ENCODE assay signal across 8 cellular contexts in the genomic region with DNA sequence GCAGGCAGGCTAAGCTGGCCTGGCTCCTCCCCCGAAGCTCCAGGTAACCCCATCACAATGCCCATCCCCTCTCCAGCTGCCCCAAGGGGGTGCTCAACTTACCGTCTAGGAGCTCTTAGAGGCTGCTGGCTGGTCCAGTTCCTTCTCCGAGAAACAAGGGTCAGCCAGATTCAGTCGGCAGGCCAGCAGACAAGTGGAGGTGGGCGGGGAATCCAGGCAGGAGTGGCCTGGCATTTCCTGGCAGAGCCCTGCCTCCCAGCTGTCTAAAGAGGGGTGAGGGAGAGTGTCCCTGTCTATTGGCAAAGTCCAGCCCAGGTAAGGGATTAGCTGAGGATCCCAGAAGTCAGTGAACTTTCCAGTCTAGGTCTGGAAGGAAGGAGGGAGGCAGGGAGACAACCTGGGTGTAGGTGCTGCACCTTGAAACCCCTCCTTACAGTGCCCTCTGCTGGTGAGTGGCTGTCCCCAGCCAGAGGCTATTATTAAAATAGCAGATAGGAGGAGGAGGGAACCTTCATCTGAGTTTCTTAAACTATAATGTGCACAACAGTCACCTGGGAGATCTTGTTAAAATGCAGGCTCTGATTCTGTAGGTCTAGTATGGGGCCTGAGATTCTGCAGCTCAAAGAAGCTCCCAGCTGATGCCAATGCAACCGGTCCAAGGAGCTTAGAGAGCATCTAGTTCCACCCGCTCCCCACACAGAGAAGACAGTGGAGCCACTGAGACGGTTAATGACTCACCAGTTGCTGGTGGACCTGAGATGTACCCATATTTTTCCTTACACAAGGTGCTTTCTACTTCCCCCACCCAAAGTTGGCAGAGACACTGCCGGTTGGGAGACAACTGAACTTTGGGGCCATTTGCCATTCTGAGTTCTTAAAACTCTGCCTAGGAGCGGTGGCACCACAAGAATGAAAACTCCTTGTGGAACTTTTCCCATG. TPM values are rescaled to one million over a fixed set of nuclear protein-coding genes. Genes with fewer than 3 reads are reported as not detected.
DNase-seq lines count a peak whose midpoint lies in the region; ATAC-seq and TF ChIP-seq lines count a peak whose summit lies in the region.

A gene with protein sequence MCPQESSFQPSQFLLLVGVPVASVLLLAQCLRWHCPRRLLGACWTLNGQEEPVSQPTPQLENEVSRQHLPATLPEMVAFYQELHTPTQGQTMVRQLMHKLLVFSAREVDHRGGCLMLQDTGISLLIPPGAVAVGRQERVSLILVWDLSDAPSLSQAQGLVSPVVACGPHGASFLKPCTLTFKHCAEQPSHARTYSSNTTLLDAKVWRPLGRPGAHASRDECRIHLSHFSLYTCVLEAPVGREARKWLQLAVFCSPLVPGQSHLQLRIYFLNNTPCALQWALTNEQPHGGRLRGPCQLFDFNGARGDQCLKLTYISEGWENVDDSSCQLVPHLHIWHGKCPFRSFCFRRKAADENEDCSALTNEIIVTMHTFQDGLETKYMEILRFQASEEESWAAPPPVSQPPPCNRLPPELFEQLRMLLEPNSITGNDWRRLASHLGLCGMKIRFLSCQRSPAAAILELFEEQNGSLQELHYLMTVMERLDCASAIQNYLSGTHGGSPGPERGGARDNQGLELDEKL (minus strand): TSS at position 162 of the 939 bp plus-strand sequence. CDS start 4,147 bp downstream, outside the sequence.

- DNase-seq in CD8-positive, alpha-beta T cell, result peak; percentile 16 to 61 (median 55)
- peak; percentile 39 for DNase-seq in RWPE1 (ENCODE audit: low spot score)
- peak; percentile 57 for DNase-seq in activated naive CD8-positive, alpha-beta T cell treated with anti-CD3 and anti-CD28 coated beads for 36 hours
- no peak for DNase-seq in right atrium auricular region (ENCODE audit: low spot score)
- DNase-seq in stimulated activated CD4-positive, alpha-beta T cell treated with anti-CD3 and anti-CD28 coated beads, Interleukin-1b, Interleukin-23, amount 100 ng/mL, for 4 hours (ENCODE audit: low read depth in 2 of 2), result peak; percentile 28 to 42
- DNase-seq in tibial artery, result no peak

- TF ChIP-seq CTCF in CD8-positive, alpha-beta T cell (IDR thresholded peaks at IDR 0.05), result peak; percentile 55
- TF ChIP-seq CTCF in HEK293 (tag by site-specific recombination; IDR thresholded peaks at IDR 0.05) (no peak), RWPE1 (conservative IDR thresholded peaks at IDR 0.05; ENCODE audit: low read depth) (no peak), right atrium auricular region (IDR thresholded peaks at IDR 0.05) (peak; percentile 41 to 70), tibial artery (IDR thresholded peaks at IDR 0.05) (peak in 1 of 2 experiments; percentile 28)

- H3K27me3 ChIP-seq in CD8-positive, alpha-beta T cell (ENCODE audit: insufficient read depth, low read length), result no peaks in the 10 kb centered on the region
- H3K27me3 ChIP-seq in right atrium auricular region (no peaks in the 10 kb centered on the region), tibial artery (no peaks in the 10 kb centered on the region)

- no peaks in the 10 kb centered on the region for H3K4me1 Mint-ChIP-seq in CD8-positive, alpha-beta T cell (ENCODE audit: low read depth)
- H3K4me1 Mint-ChIP-seq in activated naive CD8-positive, alpha-beta T cell treated with anti-CD3 and anti-CD28 coated beads for 36 hours, result peaks cover 5% of the 10 kb centered on the region

- no peaks in the 10 kb centered on the region for H3K9me3 Mint-ChIP-seq in CD8-positive, alpha-beta T cell
- H3K9me3 Mint-ChIP-seq in activated naive CD8-positive, alpha-beta T cell treated with anti-CD3 and anti-CD28 coated beads for 36 hours, result no peaks in the 10 kb centered on the region

- intact Hi-C loops in CD8-positive, alpha-beta T cell (cut with DNase I, micrococcal nuclease), result loop anchor here in 1 of 2 experiments (1.0 to 5.0 kb wide), 3 partner anchors 28 to 1692 kb away; no protein-coding TSS in a partner anchor
- intact Hi-C loops in tibial artery (cut with DNase I; ENCODE audit: low total_unique reads), result no loop called here

- no peaks in the 10 kb centered on the region for H3K4me1 ChIP-seq in CD8-positive, alpha-beta T cell (ENCODE audit: insufficient read depth, low read length)
- no peaks in the 10 kb centered on the region for H3K4me1 ChIP-seq in HEK293 (ENCODE audit: control insufficient read depth, insufficient read depth, low read length)
- peaks cover 0 to 6% of the 10 kb centered on the region in 2 donors for H3K4me1 ChIP-seq in right atrium auricular region
- no peaks in the 10 kb centered on the region for H3K4me1 ChIP-seq in tibial artery

- no peak within 1 kb of the TSS for H3K27ac Mint-ChIP-seq in CD8-positive, alpha-beta T cell
- H3K27ac Mint-ChIP-seq in activated naive CD8-positive, alpha-beta T cell treated with anti-CD3 and anti-CD28 coated beads for 36 hours, result no peak within 1 kb of the TSS

- no peak within 1 kb of the TSS for H3K27ac ChIP-seq in CD8-positive, alpha-beta T cell (ENCODE audit: low read depth, low read length)
- H3K27ac ChIP-seq in HEK293 (ENCODE audit: extremely low read depth, low read depth, low read length) (no peak within 1 kb of the TSS), RWPE1 (no peak within 1 kb of the TSS), right atrium auricular region (no peak within 1 kb of the TSS), tibial artery (no peak within 1 kb of the TSS)

- no peaks in the 10 kb centered on the region for H3K36me3 ChIP-seq in CD8-positive, alpha-beta T cell (ENCODE audit: insufficient read depth, low read length)
- H3K36me3 ChIP-seq in HEK293 (ENCODE audit: control insufficient read depth in 2 of 2, insufficient read depth in 1 of 2, low read length in 2 of 2) (no peaks in the 10 kb centered on the region), right atrium auricular region (no peaks in the 10 kb centered on the region), tibial artery (no peaks in the 10 kb centered on the region)

- H3K27me3 Mint-ChIP-seq in CD8-positive, alpha-beta T cell (ENCODE audit: low read depth), result no peaks in the 10 kb centered on the region
- H3K27me3 Mint-ChIP-seq in activated naive CD8-positive, alpha-beta T cell treated with anti-CD3 and anti-CD28 coated beads for 36 hours, result no peaks in the 10 kb centered on the region

- H3K9me3 ChIP-seq in CD8-positive, alpha-beta T cell (ENCODE audit: low read length), result no peaks in the 10 kb centered on the region
- no peaks in the 10 kb centered on the region for H3K9me3 ChIP-seq in HEK293 (ENCODE audit: control insufficient read depth, insufficient read depth, low read depth, low read length)
- H3K9me3 ChIP-seq in right atrium auricular region, result no peaks in the 10 kb centered on the region
- H3K9me3 ChIP-seq in tibial artery, result no peaks in the 10 kb centered on the region

- no peak within 1 kb of the TSS for H3K4me3 ChIP-seq in CD8-positive, alpha-beta T cell (ENCODE audit: low read depth, low read length)
- H3K4me3 ChIP-seq in HEK293 (ENCODE audit: low read depth, low read length), result no peak within 1 kb of the TSS
- H3K4me3 ChIP-seq in right atrium auricular region, result no peak within 1 kb of the TSS
- H3K4me3 ChIP-seq in tibial artery, result no peak within 1 kb of the TSS

- peaks cover 9% of the 10 kb centered on the region for H3K36me3 Mint-ChIP-seq in CD8-positive, alpha-beta T cell
- no peaks in the 10 kb centered on the region for H3K36me3 Mint-ChIP-seq in activated naive CD8-positive, alpha-beta T cell treated with anti-CD3 and anti-CD28 coated beads for 36 hours

- POLR2A ChIA-PET in CD8-positive, alpha-beta T cell (lab: Charles Lee), result interaction anchor here (0.6 kb wide), 1 partner anchor 11 kb away, joined by 3 read pairs; no protein-coding TSS in a partner anchor
- POLR2A ChIA-PET in HEK293 (lab: Yijun Ruan, JAX) (no interaction called here), RWPE1 (lab: Yijun Ruan, JAX; ENCODE audit: low non-redundant PET) (no interaction called here)

- no peak within 1 kb of the TSS for H3K4me3 Mint-ChIP-seq in CD8-positive, alpha-beta T cell
- H3K4me3 Mint-ChIP-seq in activated naive CD8-positive, alpha-beta T cell treated with anti-CD3 and anti-CD28 coated beads for 36 hours, result no peak within 1 kb of the TSS

- ATAC-seq in CD8-positive, alpha-beta T cell, result peak; percentile 62
- ATAC-seq in GM19467 (IDR thresholded peaks at IDR 0.05; ENCODE audit: unreplicated experiment), result no peak

- CTCF ChIA-PET in CD8-positive, alpha-beta T cell (lab: Charles Lee), result interaction anchor here (0.7 to 3.0 kb wide), 20 partner anchors 8 to 1173 kb away, joined by 3 to 29 read pairs (median 4); a partner anchor contains a TSS
- CTCF ChIA-PET in HEK293 (lab: Yijun Ruan, JAX) (interaction anchor here (0.6 to 8.3 kb wide), 43 partner anchors 12 to 1672 kb away, joined by 3 to 146 read pairs (median 3); a partner anchor contains a TSS), RWPE1 (lab: Yijun Ruan, JAX) (interaction anchor here (0.6 to 1.2 kb wide), 3 partner anchors 9 to 1776 kb away, joined by 3 to 5 read pairs (median 3); no protein-coding TSS in a partner anchor)

TF ChIP-seq in HEK293, 187 proteins besides CTCF, POLR2A, EP300 and RAD21:
- TF ChIP-seq SP3 (tag by site-specific recombination; IDR thresholded peaks at IDR 0.05) (peak; percentile 29; the same call in 1 of the 2 replicates), ZNF2 (tag by site-specific recombination; IDR thresholded peaks at IDR 0.05) (no peak), ZNF654 (tag by site-specific recombination; IDR thresholded peaks at IDR 0.05; ENCODE audit: low read depth) (peak; percentile 45; the same call in 1 of the 2 replicates)

RNA-seq across cellular contexts. Expression of the gene that starts here (rescaled TPM):
- 1 to 10 TPM; 1.4 to 2.3 TPM for total RNA-seq in CD8-positive, alpha-beta T cell
- total RNA-seq in activated naive CD8-positive, alpha-beta T cell treated with anti-CD3 and anti-CD28 coated beads for 36 hours, result 1 to 10 TPM; 1.3 to 1.7 TPM
- under 1 TPM; 0.43 to 0.96 TPM for total RNA-seq in right atrium auricular region

Comparison
In these comparisons a context has a peak if more than half of its experiments do, and no peak if none do; other contexts are left out.
1. DNase-seq: peak in CD8-positive, alpha-beta T cell (7 of 7), RWPE1 (single experiment), activated naive CD8-positive, alpha-beta T cell treated with anti-CD3 and anti-CD28 coated beads for 36 hours (single experiment) and stimulated activated CD4-positive, alpha-beta T cell treated with anti-CD3 and anti-CD28 coated beads, Interleukin-1b, Interleukin-23, amount 100 ng/mL, for 4 hours (2 of 2); none in right atrium auricular region (single experiment) and tibial artery (0 of 2).
2. CTCF ChIP-seq: peak in CD8-positive, alpha-beta T cell (single experiment) and right atrium auricular region (2 of 2); none in HEK293 (single experiment) and RWPE1 (single experiment).